Comparison of ENCODE assay signal across 20 cellular contexts in the genomic region with DNA sequence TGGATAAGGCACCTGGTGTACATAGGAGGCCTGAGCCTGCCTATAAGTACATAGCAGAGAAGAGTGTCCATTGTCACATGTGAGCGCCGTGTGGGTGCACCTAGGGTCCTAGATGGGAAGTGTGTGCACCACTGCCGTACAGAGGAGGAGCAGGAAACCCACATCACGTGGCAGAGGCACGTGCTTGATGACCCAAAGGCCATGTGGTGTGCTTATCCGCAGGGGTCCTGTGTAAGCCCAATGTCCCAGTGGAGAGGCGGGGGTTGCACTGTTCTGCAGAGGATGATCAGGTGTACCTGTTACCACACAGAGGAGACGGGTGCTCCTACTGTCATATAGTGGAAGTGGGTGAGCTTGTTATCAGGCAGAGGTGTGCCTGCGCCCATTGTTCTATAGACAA.
DNase-seq lines count a peak whose midpoint lies in the region; ATAC-seq, FAIRE-seq and TF ChIP-seq lines count a peak whose summit lies in the region.
"Had no signal": no experiment of that assay in that cellular context is flagged by ENCODE, and none has a peak within 500 bp of the region (broad histone marks: within the 10 kb centered on the region; RNA-seq: fewer than 3 reads in every experiment).

No MANE protein-coding gene starts in this region.

- no peak overlapping the region for H3K4me2 ChIP-seq in HepG2 (ENCODE audit: low read depth, low read length)
- H3K4me2 ChIP-seq in mesendoderm (ENCODE audit: low read length), result no peak overlapping the region

- FAIRE-seq in HepG2 (lab: Jason Lieb, UNC), result no peak
- FAIRE-seq: A204.1, GM12878 had no signal

- TF ChIP-seq POLR2A in HepG2 (IDR thresholded peaks at IDR 0.05; ENCODE audit: insufficient read depth in 1 of 2, low read depth in 2 of 2, low read length in 2 of 2), result no peak
- TF ChIP-seq POLR2A in right lobe of liver (IDR thresholded peaks at IDR 0.05), result no peak

- TF ChIP-seq EP300 in HepG2 (IDR thresholded peaks at IDR 0.05; ENCODE audit: low read depth in 2 of 2, low read length in 2 of 2) (no peak), HepG2 (CRISPR knock-in tag; IDR thresholded peaks at IDR 0.05; ENCODE audit: borderline replicate concordance) (no peak)

- no peak overlapping the region for H2BK120ac ChIP-seq in mesendoderm (ENCODE audit: low read depth, low read length)

- H3K4ac ChIP-seq in mesendoderm (ENCODE audit: low read depth, low read length), result no peak overlapping the region

- H2AK5ac ChIP-seq in mesendoderm (ENCODE audit: low read length), result no peak overlapping the region

- H3K4me1 ChIP-seq in HepG2 (ENCODE audit: insufficient read depth, low read length) (no peaks in the 10 kb centered on the region), right lobe of liver (no peaks in the 10 kb centered on the region), mesendoderm (ENCODE audit: control insufficient read depth, low read depth, low read length) (peaks cover 12% of the 10 kb centered on the region)
- H3K4me1 ChIP-seq: SJSA1 had no signal

- H3K79me1 ChIP-seq in mesendoderm (ENCODE audit: low read length), result no peaks in the 10 kb centered on the region

- DNase-seq in HepG2 (ENCODE audit: low spot score) (no peak), right lobe of liver (no peak), NCI-H748 (lab: John Stamatoyannopoulos, UW; ENCODE audit: unreplicated experiment) (peak; percentile 86), mesendoderm (no peak), NCI-H187 treated with DMSO at 0.1 percent for 48 hours (lab: John Stamatoyannopoulos, UW) (no peak)
- DNase-seq: DMS79 treated with DMSO at 0.1 percent for 48 hours, KBM-7, MM.1S, NCI-H1092 treated with DMSO at 0.1 percent for 48 hours, NCI-H1436 treated with DMSO at 0.1 percent for 48 hours, NCI-H2029, NCI-H2171 treated with DMSO at 0.1 percent for 48 hours, NCI-H524 treated with DMSO at 0.1 percent for 48 hours, T-helper 1 cell had no signal

- H4K5ac ChIP-seq in mesendoderm (ENCODE audit: low read length), result no peak overlapping the region

- ATAC-seq in HepG2, result no peak
- ATAC-seq in right lobe of liver, result no peak
- ATAC-seq in GM21786 (IDR thresholded peaks at IDR 0.05; ENCODE audit: unreplicated experiment), result no peak
- no peak for ATAC-seq in HG02884 (IDR thresholded peaks at IDR 0.05; ENCODE audit: unreplicated experiment)
- ATAC-seq: GM12878, Right ventricle myocardium inferior had no signal

- TF ChIP-seq CTCF in HepG2 (CRISPR knock-in tag; IDR thresholded peaks at IDR 0.05), result no peak
- no peak for TF ChIP-seq CTCF in right lobe of liver (IDR thresholded peaks at IDR 0.05)

- no peak overlapping the region for H3K4me3 ChIP-seq in HepG2 (replicated peaks in 1 of 3; ENCODE audit: insufficient read depth in 1 of 3, low read depth in 2 of 3, low read length in 3 of 3)
- H3K4me3 ChIP-seq in right lobe of liver, result no peak overlapping the region
- H3K4me3 ChIP-seq in mesendoderm (ENCODE audit: low read length), result no peak overlapping the region
- H3K4me3 ChIP-seq: GM12878, SJSA1 had no signal

- H3K79me2 ChIP-seq in HepG2 (ENCODE audit: insufficient read depth, low read length) (no peaks in the 10 kb centered on the region), mesendoderm (ENCODE audit: control insufficient read depth, insufficient read depth, low read length) (no peaks in the 10 kb centered on the region)

- no peak overlapping the region for H3K18ac ChIP-seq in mesendoderm (ENCODE audit: low read length)

- POLR2A ChIA-PET in HepG2 (lab: Yijun Ruan, JAX), result no interaction called here

- H3K9me3 ChIP-seq in HepG2 (ENCODE audit: low read length), result no peaks in the 10 kb centered on the region
- H3K9me3 ChIP-seq in right lobe of liver, result no peaks in the 10 kb centered on the region

- BruUV-seq in HepG2 (replicated peaks; lab: Mats Ljungman, UMichigan), result no TSS peak

- H2BK15ac ChIP-seq in mesendoderm (replicated peaks; ENCODE audit: low read depth), result no peak overlapping the region

- H3K23ac ChIP-seq in mesendoderm (ENCODE audit: low read length), result peak overlapping the region; percentile 15

- no peak overlapping the region for H2AFZ ChIP-seq in HepG2 (ENCODE audit: low read length)

- 5% methylated on average over 5 of the region's 9 CpGs for WGBS in HepG2 (ENCODE audit: low lambda C conversion rate)
- 52% methylated on average over 5 of the region's 9 CpGs for WGBS in right lobe of liver (ENCODE audit: insufficient coverage, low coverage, low lambda C conversion rate, missing lambda C conversion rate)
- WGBS in mesendoderm (ENCODE audit: extremely low coverage, insufficient coverage, low lambda C conversion rate), result no CpG with 5 or more reads among the region's 9 CpGs

- H3K9ac ChIP-seq in HepG2 (ENCODE audit: insufficient read depth, low read depth, low read length) (no peak overlapping the region), mesendoderm (ENCODE audit: low read length) (no peak overlapping the region)

- H4K20me1 ChIP-seq in HepG2 (ENCODE audit: insufficient read depth, low read length), result no peaks in the 10 kb centered on the region

- peaks cover 0 to 36% of the 10 kb centered on the region in 2 experiments; a peak in 4 of 5 replicates for H3K27me3 ChIP-seq in HepG2 (ENCODE audit: control insufficient read depth in 1 of 2, insufficient read depth in 2 of 2, low read length in 2 of 2)
- no peaks in the 10 kb centered on the region for H3K27me3 ChIP-seq in right lobe of liver
- H3K27me3 ChIP-seq in mesendoderm (ENCODE audit: insufficient read depth, low read length, poor library complexity), result no peaks in the 10 kb centered on the region
- H3K27me3 ChIP-seq: SJSA1 had no signal

- intact Hi-C loops in HepG2 (cut with micrococcal nuclease; ENCODE audit: unreplicated experiment), result no loop called here
- intact Hi-C loops in right lobe of liver (cut with DNase I), result no loop called here

- in situ Hi-C loops in HepG2 (cut with HindIII; ENCODE audit: extremely low pct_ligation_motif_present, low pct_unique_long_range_greater_than_20kb), result no loop called here

- CTCF ChIA-PET in HepG2 (lab: Yijun Ruan, JAX; ENCODE audit: low intra/inter-chr PET ratio, low total read pairs), result no interaction called here

- H2BK5ac ChIP-seq in mesendoderm (ENCODE audit: low read length), result no peak overlapping the region

- no peak overlapping the region for H3K27ac ChIP-seq in HepG2 (ENCODE audit: extremely low read length, insufficient read depth, low read length)
- H3K27ac ChIP-seq in right lobe of liver, result no peak overlapping the region
- H3K27ac ChIP-seq in mesendoderm (ENCODE audit: low read depth, low read length), result no peak overlapping the region
- H3K27ac ChIP-seq: SJSA1 had no signal

- TF ChIP-seq RAD21 in HepG2 (CRISPR knock-in tag; IDR thresholded peaks at IDR 0.05), result no peak

- H4K8ac ChIP-seq in mesendoderm (ENCODE audit: low read depth, low read length), result no peak overlapping the region

- no peak overlapping the region for H3K56ac ChIP-seq in mesendoderm (ENCODE audit: low read length)

- H3K36me3 ChIP-seq in HepG2 (replicated peaks in 1 of 2; ENCODE audit: control insufficient read depth in 1 of 2, insufficient read depth in 2 of 2, low read length in 2 of 2) (no peaks in the 10 kb centered on the region), right lobe of liver (no peaks in the 10 kb centered on the region), mesendoderm (ENCODE audit: control insufficient read depth, insufficient read depth, low read length) (no peaks in the 10 kb centered on the region)
- H3K36me3 ChIP-seq: SJSA1 had no signal

TF ChIP-seq in HepG2, 621 proteins besides CTCF, POLR2A, EP300 and RAD21:
- no peak for TF ChIP-seq ZNF335 (CRISPR knock-in tag; IDR thresholded peaks at IDR 0.05)
- TF ChIP-seq MNT (IDR thresholded peaks at IDR 0.05), result peak; percentile 51
